Comparison of ENCODE assay signal across 19 cellular contexts in genomic region chr15:70882361-70882760, GRCh38. TPM values are rescaled to one million over a fixed set of nuclear protein-coding genes. Genes with fewer than 3 reads are reported as not detected.
"Had no signal": no experiment of that assay in that cellular context is flagged by ENCODE, and none has a peak within 500 bp of the region (broad histone marks: within the 10 kb centered on the region; RNA-seq: fewer than 3 reads in every experiment).

No MANE protein-coding gene starts in this region.

- H3K4me3 Mint-ChIP-seq: brain; central memory CD8-positive, alpha-beta T cell; nephron progenitor cell had no signal

- H3K4me1 ChIP-seq: gastrocnemius medialis, heart right ventricle, uterus had no signal

- H3K27ac Mint-ChIP-seq: activated T-helper 2 cell treated with anti-CD3 and anti-CD28 coated beads, Interferon-gamma antibody, Interleukin-2, Interleukin-4, amounts not matched to agents 10 μg/mL and 5 μg/mL and 100 μg/mL, durations not matched to agents 14 hours and 24 hours and 36 hours; brain; nephron progenitor cell had no signal

- DNase-seq: activated CD4-positive, alpha-beta T cell treated with anti-CD3 and anti-CD28 coated beads for 4 hours; activated naive CD4-positive, alpha-beta T cell treated with anti-CD3 and anti-CD28 coated beads, Interleukin-2, amount 50 U/mL, for 16 hours; activated T-cell treated with anti-CD3 and anti-CD28 coated beads for 4 hours; amniotic stem cell; effector memory CD4-positive, alpha-beta T cell; gastrocnemius medialis; heart right ventricle; kidney; left ventricle myocardium superior; mesendoderm; nephron progenitor cell; stimulated activated CD4-positive, alpha-beta T cell treated with anti-CD3 and anti-CD28 coated beads, Interleukin-4, amount 100 ng/mL, for 24 hours; T-helper 9 cell; thyroid gland; uterus had no signal

- H3K27ac ChIP-seq: gastrocnemius medialis, heart right ventricle, thyroid gland, uterus, VCaP had no signal

- H3K9me3 ChIP-seq: gastrocnemius medialis, heart right ventricle, thyroid gland, uterus had no signal

- H3K4me1 Mint-ChIP-seq: brain; central memory CD8-positive, alpha-beta T cell; nephron progenitor cell had no signal

- H3K27me3 ChIP-seq: gastrocnemius medialis, heart right ventricle, thyroid gland, uterus had no signal

- H3K9me3 Mint-ChIP-seq: activated T-helper 2 cell treated with anti-CD3 and anti-CD28 coated beads, Interferon-gamma antibody, Interleukin-2, Interleukin-4, amounts not matched to agents 10 μg/mL and 5 μg/mL and 100 μg/mL, durations not matched to agents 14 hours and 24 hours and 36 hours; brain; central memory CD8-positive, alpha-beta T cell; nephron progenitor cell had no signal

- H3K36me3 Mint-ChIP-seq: brain had no signal

- H3K36me3 ChIP-seq: gastrocnemius medialis, thyroid gland, uterus had no signal

- FAIRE-seq: kidney had no signal

- H3K27me3 Mint-ChIP-seq: brain had no signal

- ATAC-seq: gastrocnemius medialis, heart right ventricle, left ventricle myocardium superior had no signal

- H3K4me3 ChIP-seq: gastrocnemius medialis, heart right ventricle, thyroid gland, uterus had no signal

RNA-seq across cellular contexts. Expression of gene LRRC49, which starts 10.3 kb away (rescaled TPM):
- total RNA-seq: activated T-helper 2 cell treated with anti-CD3 and anti-CD28 coated beads, Interferon-gamma antibody, Interleukin-2, Interleukin-4, amounts not matched to agents 10 μg/mL and 5 μg/mL and 100 μg/mL, durations not matched to agents 14 hours and 24 hours and 36 hours had no signal

RNA-seq across cellular contexts. Expression of gene LARP6, which starts 28.4 kb away (rescaled TPM):
- total RNA-seq: activated T-helper 2 cell treated with anti-CD3 and anti-CD28 coated beads, Interferon-gamma antibody, Interleukin-2, Interleukin-4, amounts not matched to agents 10 μg/mL and 5 μg/mL and 100 μg/mL, durations not matched to agents 14 hours and 24 hours and 36 hours had no signal
